8 cellular contexts compared by ENCODE assay signal in genomic region chr17:81683584-81684441, GRCh38. TPM values are rescaled to one million over a fixed set of nuclear protein-coding genes. Genes with fewer than 3 reads are reported as not detected.
DNase-seq lines count a peak whose midpoint lies in the region; ATAC-seq and TF ChIP-seq lines count a peak whose summit lies in the region.

TSS of gene ARL16 (minus strand) at chr17:81683797. CDS start at chr17:81683753, 44 bp downstream.
TSS of gene HGS (plus strand) at chr17:81684011. CDS start at chr17:81684067, 56 bp downstream.

- no peaks in the 10 kb centered on the region for H3K27me3 Mint-ChIP-seq in central memory CD8-positive, alpha-beta T cell

- H3K27me3 ChIP-seq in spleen (replicated peaks in 1 of 7) = no peaks in the 10 kb centered on the region

- TF ChIP-seq POLR2A in spleen (IDR thresholded peaks at IDR 0.05) = peak in 1 of 3 donors; percentile 12

- peaks cover 27% of the 10 kb centered on the region for H3K36me3 Mint-ChIP-seq in central memory CD8-positive, alpha-beta T cell (ENCODE audit: insufficient read depth)

- H3K4me1 Mint-ChIP-seq in central memory CD8-positive, alpha-beta T cell = peaks cover 40% of the 10 kb centered on the region

- H3K36me3 ChIP-seq in spleen = peaks cover 0 to 71% (median 44%) of the 10 kb centered on the region in 6 donors

- DNase-seq in AG09309 (ENCODE audit: low read depth) (peak; percentile 97), NCI-H446 (lab: John Stamatoyannopoulos, UW) (peak; percentile 98 to 100), inferior parietal cortex (ENCODE audit: extremely low spot score) (peak; percentile 100), spleen (peak; percentile 98)
- DNase-seq in activated CD4-positive, CD25-positive, alpha-beta regulatory T cell treated with anti-CD3 and anti-CD28 coated beads, Interleukin-2, amount 50 U/mL, for 16 hours (ENCODE audit: low read depth, low spot score) = peak; percentile 95
- DNase-seq in central memory CD8-positive, alpha-beta T cell (ENCODE audit: low spot score in 2 of 2) = peak; percentile 95 to 98

- TF ChIP-seq CTCF in AG09309 (IDR thresholded peaks at IDR 0.05; ENCODE audit: control insufficient read depth, insufficient read depth, low read depth, low read length, missing control alignments) = no peak
- peak in 5 of 11 experiments; percentile 15 to 46 (median 25) for TF ChIP-seq CTCF in spleen (IDR thresholded peaks at IDR 0.05 in 8 of 11, conservative IDR thresholded peaks at IDR 0.05 in 3 of 11)

- peak within 1 kb of the TSS; percentile 94 for H3K4me3 Mint-ChIP-seq in central memory CD8-positive, alpha-beta T cell

- 0 to 1% (median 1%) methylated on average over 16 to 112 of the region's 112 CpGs for WGBS in spleen, 5 donors

- peaks cover 19 to 60% (median 39%) of the 10 kb centered on the region in 6 donors for H3K4me1 ChIP-seq in spleen

- peak within 1 kb of the TSS; percentile 75 to 95 (median 88) for H3K27ac ChIP-seq in spleen

- peak within 1 kb of the TSS; percentile 75 for H3K27ac Mint-ChIP-seq in central memory CD8-positive, alpha-beta T cell (ENCODE audit: low read depth)

- intact Hi-C loops in spleen (cut with DNase I; ENCODE audit: low total_unique reads) = no loop called here

- no peaks in the 10 kb centered on the region for H3K9me3 Mint-ChIP-seq in central memory CD8-positive, alpha-beta T cell

- no peaks in the 10 kb centered on the region for H3K9me3 ChIP-seq in spleen

- H3K4me3 ChIP-seq in AG09309 (ENCODE audit: control insufficient read depth, low read depth, low read length) (peak within 1 kb of the TSS; percentile 99), spleen (peak within 1 kb of the TSS; percentile 89 to 100 (median 98))

- ATAC-seq in GM19025 (IDR thresholded peaks at IDR 0.05; ENCODE audit: low read depth, unreplicated experiment) (peak; percentile 89), HG03342 (IDR thresholded peaks at IDR 0.05; ENCODE audit: unreplicated experiment) (peak; percentile 95)
- peak; percentile 99 for ATAC-seq in central memory CD8-positive, alpha-beta T cell (replicated peaks; ENCODE audit: extremely low read depth, poor library complexity, severe bottlenecking)

RNA-seq across cellular contexts. Expression of gene ARL16, which starts in this region (rescaled TPM):
- total RNA-seq in spleen = 10 to 100 TPM; 22.5 to 36.6 (median 29.1) TPM
- polyA plus RNA-seq in spleen = 10 to 100 TPM; 56.0 to 93.5 (median 79.8) TPM

RNA-seq across cellular contexts. Expression of gene HGS, which starts in this region (rescaled TPM):
- total RNA-seq in spleen = 100 to 1,000 TPM in 4 of 7 donors, 10 to 100 TPM in 3; 62.3 to 134 (median 106) TPM
- 100 to 1,000 TPM in 2 of 3 donors, 10 to 100 TPM in 1; 61.3 to 133 (median 119) TPM for polyA plus RNA-seq in spleen

Comparison
In these comparisons a context has a peak if more than half of its experiments do, and no peak if none do; other contexts are left out.
1. Peak in every context shown above with its lines: DNase-seq, ATAC-seq, H3K4me3 ChIP-seq and H3K27ac ChIP-seq.